ENCODE assay signal across 11 cellular contexts in the genomic region with DNA sequence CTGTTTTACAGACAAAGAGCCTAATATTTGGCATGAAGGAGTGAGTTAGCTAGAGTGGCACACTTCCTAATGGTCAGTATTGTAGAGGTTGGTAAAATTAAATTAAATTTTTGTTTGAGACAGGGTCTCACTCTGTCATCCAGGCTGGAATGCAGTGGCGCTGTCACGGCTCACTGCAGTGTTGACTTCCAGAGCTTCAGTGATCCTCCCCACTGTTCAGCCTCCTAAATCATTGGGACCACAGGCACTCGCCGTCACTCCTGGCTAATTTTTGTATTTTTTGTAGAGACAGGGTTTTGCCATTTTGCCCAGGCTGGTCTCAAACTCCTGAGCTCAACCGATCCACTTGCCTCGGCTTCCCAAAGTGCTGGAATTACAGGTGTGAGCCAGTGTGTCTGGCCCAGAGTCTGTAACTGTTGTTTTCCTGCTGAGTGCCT.
DNase-seq lines count a peak whose midpoint lies in the region; ATAC-seq and TF ChIP-seq lines count a peak whose summit lies in the region.
"Had no signal": no experiment of that assay in that cellular context is flagged by ENCODE, and none has a peak within 500 bp of the region (broad histone marks: within the 10 kb centered on the region; RNA-seq: fewer than 3 reads in every experiment).

No MANE protein-coding gene starts in this region.

- H3K36me3 ChIP-seq in colonic mucosa, result no peaks in the 10 kb centered on the region
- no peaks in the 10 kb centered on the region for H3K36me3 ChIP-seq in body of pancreas (replicated peaks in 1 of 2; ENCODE audit: insufficient read depth in 1 of 2, low read depth in 2 of 2)

- TF ChIP-seq POLR2A in body of pancreas (IDR thresholded peaks at IDR 0.05), result no peak

- H3K4me1 ChIP-seq in right cardiac atrium (ENCODE audit: control insufficient read depth, insufficient read depth, low read length) (no peaks in the 10 kb centered on the region), colonic mucosa (no peaks in the 10 kb centered on the region), body of pancreas (no peaks in the 10 kb centered on the region)
- H3K4me1 ChIP-seq: testis had no signal

- H3K9me3 ChIP-seq in right cardiac atrium (ENCODE audit: control insufficient read depth, low read length) (no peaks in the 10 kb centered on the region), colonic mucosa (no peaks in the 10 kb centered on the region), body of pancreas (no peaks in the 10 kb centered on the region)
- H3K9me3 ChIP-seq: BLaER1 treated with 17β-estradiol and CSF1 and Interleukin-3, amounts not matched to agents 10 nM and 100 nM; testis had no signal

- H3K36me3 Mint-ChIP-seq in nephron progenitor cell (ENCODE audit: low read depth), result peaks cover 12% of the 10 kb centered on the region

- TF ChIP-seq CTCF in colonic mucosa (IDR thresholded peaks at IDR 0.05) (no peak), nephron progenitor cell (IDR thresholded peaks at IDR 0.05) (no peak), body of pancreas (IDR thresholded peaks at IDR 0.05) (no peak)

- 77% methylated on average over 6 of the region's 6 CpGs for WGBS in right cardiac atrium
- WGBS in body of pancreas, 2 donors, result 86 to 89% methylated on average over 6 of the region's 6 CpGs

- H3K27ac ChIP-seq in right cardiac atrium (ENCODE audit: low read length) (peak overlapping the region; percentile 64), colonic mucosa (peak overlapping the region; percentile 30), body of pancreas (peak overlapping the region in 1 of 4 donors; percentile 10)
- H3K27ac ChIP-seq: BLaER1 treated with 17β-estradiol and CSF1 and Interleukin-3, amounts not matched to agents 10 nM and 100 nM had no signal

- no peak overlapping the region for H3K9ac ChIP-seq in colonic mucosa (ENCODE audit: low read depth in 2 of 2, low read length in 2 of 2)

- H3K27me3 ChIP-seq in right cardiac atrium (ENCODE audit: control insufficient read depth, insufficient read depth) (no peaks in the 10 kb centered on the region), colonic mucosa (no peaks in the 10 kb centered on the region), body of pancreas (no peaks in the 10 kb centered on the region)
- H3K27me3 ChIP-seq: BLaER1 treated with 17β-estradiol and CSF1 and Interleukin-3, amounts not matched to agents 10 nM and 100 nM; testis had no signal

- H3K27me3 Mint-ChIP-seq in nephron progenitor cell (ENCODE audit: low read depth, poor library complexity), result peaks cover 4% of the 10 kb centered on the region

- H3K9me3 Mint-ChIP-seq in nephron progenitor cell, result no peaks in the 10 kb centered on the region

- intact Hi-C loops in right cardiac atrium (cut with DNase I) (loop anchor here in 2 of 4 donors (10.0 kb wide), 2 partner anchors 149 to 419 kb away; no protein-coding TSS in a partner anchor), left cardiac atrium (cut with DNase I) (loop anchor here (10.0 kb wide), 2 partner anchors 139 to 179 kb away; a partner anchor contains a TSS), colonic mucosa (cut with DNase I) (no loop called here), body of pancreas (cut with DNase I) (no loop called here), head of caudate nucleus (cut with DNase I) (loop anchor here (10.0 kb wide), 1 partner anchor 149 kb away; no protein-coding TSS in a partner anchor)

- ATAC-seq in right cardiac atrium, result no peak
- no peak for ATAC-seq in left cardiac atrium
- ATAC-seq in body of pancreas, result no peak

- peak overlapping the region; percentile 66 for H3K27ac Mint-ChIP-seq in nephron progenitor cell

- peaks cover 14% of the 10 kb centered on the region for H3K4me1 Mint-ChIP-seq in nephron progenitor cell

- DNase-seq in right cardiac atrium, result no peak
- DNase-seq in left cardiac atrium, result no peak
- no peak for DNase-seq in colonic mucosa
- DNase-seq in nephron progenitor cell, result peak; percentile 49
- no peak for DNase-seq in body of pancreas
- DNase-seq in NOMO-1 treated with DMSO at 0.1 percent for 48 hours (lab: John Stamatoyannopoulos, UW; ENCODE audit: unreplicated experiment), result no peak
- no peak for DNase-seq in head of caudate nucleus
- no peak for DNase-seq in dedifferentiated amniotic fluid mesenchymal stem cell (ENCODE audit: extremely low spot score)
- DNase-seq: NCI-H1417 treated with DMSO at 0.1 percent for 48 hours, testis had no signal

- H3K4me3 Mint-ChIP-seq in nephron progenitor cell, result no peak overlapping the region

- H3K4me3 ChIP-seq in right cardiac atrium (ENCODE audit: low read length), result no peak overlapping the region
- H3K4me3 ChIP-seq in colonic mucosa, result no peak overlapping the region
- H3K4me3 ChIP-seq in body of pancreas, result no peak overlapping the region
- H3K4me3 ChIP-seq: BLaER1 treated with 17β-estradiol and CSF1 and Interleukin-3, amounts not matched to agents 10 nM and 100 nM; testis had no signal

Comparison
In these comparisons a context has a peak if more than half of its experiments do, and no peak if none do; other contexts are left out.
1. intact Hi-C loops: an anchor here in left cardiac atrium (10.0 kb wide) and head of caudate nucleus (10.0 kb wide); none called in colonic mucosa and body of pancreas.